ENCODE assay signal across 23 cellular contexts in the genomic region with DNA sequence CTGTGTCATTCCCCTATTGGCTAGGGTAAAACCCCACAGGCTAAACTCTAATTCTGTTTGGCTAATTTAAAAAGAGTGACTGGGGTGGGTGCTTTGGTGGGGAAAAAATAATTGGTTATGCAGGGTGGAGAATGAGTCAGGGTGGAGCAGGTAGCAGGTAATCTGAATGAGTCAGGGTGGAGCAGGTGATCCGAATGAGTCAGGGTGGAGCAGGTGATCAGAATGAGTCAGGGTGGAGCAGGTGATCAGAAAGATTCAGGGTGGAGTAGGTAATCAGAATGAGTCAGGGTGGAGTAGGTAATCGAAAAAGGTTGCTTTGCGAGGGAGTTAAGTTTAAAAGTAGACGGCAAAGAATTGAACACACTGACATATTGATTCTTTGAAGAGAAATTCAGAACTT.
"Had no signal": no experiment of that assay in that cellular context is flagged by ENCODE, and none has a peak within 500 bp of the region (broad histone marks: within the 10 kb centered on the region; RNA-seq: fewer than 3 reads in every experiment).

No MANE protein-coding gene starts in this region.

- H3K4me1 ChIP-seq: left ventricle myocardium inferior, right lobe of liver, stomach, suprapubic skin, transverse colon, vagina had no signal

- H3K4me2 ChIP-seq: smooth muscle cell had no signal

- H3K4me3 ChIP-seq: left ventricle myocardium inferior, right lobe of liver, smooth muscle cell, stomach, suprapubic skin, transverse colon, vagina had no signal

- H3K36me3 ChIP-seq: left ventricle myocardium inferior, right lobe of liver, stomach, suprapubic skin, transverse colon, vagina had no signal

- DNase-seq: activated CD4-positive, alpha-beta memory T cell treated with anti-CD3 and anti-CD28 coated beads, Interleukin-2, amount 10 ng/mL, durations not matched to agents 7 days and 5 days; activated CD4-positive, alpha-beta T cell treated with anti-CD3 and anti-CD28 coated beads, Interleukin-2, amount 10 ng/mL, durations not matched to agents 24 days and 14 days; activated effector memory CD4-positive, alpha-beta T cell treated with anti-CD3 and anti-CD28 coated beads, Interleukin-2, amount 50 U/mL, for 16 hours; activated naive CD4-positive, alpha-beta T cell treated with anti-CD3 and anti-CD28 coated beads, Interleukin-2, amount 50 U/mL, for 16 hours; aorta; effector memory CD4-positive, alpha-beta T cell; glutamatergic neuron; hippocampal formation; kidney glomerular epithelial cell; left ventricle myocardium inferior; posterior cingulate gyrus; right lobe of liver; stimulated activated CD4-positive, alpha-beta T cell treated with anti-CD3 and anti-CD28 coated beads, Interleukin-15, amount 100 ng/mL, for 24 hours; stomach; T-helper 2 cell; transverse colon had no signal

- ATAC-seq: activated CD4-positive, CD25-positive, alpha-beta regulatory T cell treated with anti-CD3 and anti-CD28 coated beads, Interleukin-2, amount 50 U/mL, for 24 hours; esophagus mucosa; right lobe of liver; stimulated activated memory B cell treated with anti-CD40 and anti-IgM and Interleukin-4, amounts not matched to agents 10 μg/mL and 1 μg/mL and 100 μg/mL, for 72 hours had no signal

- H3K9me3 ChIP-seq: left ventricle myocardium inferior, right lobe of liver, stomach, suprapubic skin, transverse colon, vagina had no signal

- H3K27ac ChIP-seq: left ventricle myocardium inferior, right lobe of liver, stomach, suprapubic skin, transverse colon, vagina, VCaP had no signal

- H3K27me3 ChIP-seq: right lobe of liver, stomach, suprapubic skin, transverse colon, vagina had no signal
